ENCODE assay signal across 8 cellular contexts in the genomic region with DNA sequence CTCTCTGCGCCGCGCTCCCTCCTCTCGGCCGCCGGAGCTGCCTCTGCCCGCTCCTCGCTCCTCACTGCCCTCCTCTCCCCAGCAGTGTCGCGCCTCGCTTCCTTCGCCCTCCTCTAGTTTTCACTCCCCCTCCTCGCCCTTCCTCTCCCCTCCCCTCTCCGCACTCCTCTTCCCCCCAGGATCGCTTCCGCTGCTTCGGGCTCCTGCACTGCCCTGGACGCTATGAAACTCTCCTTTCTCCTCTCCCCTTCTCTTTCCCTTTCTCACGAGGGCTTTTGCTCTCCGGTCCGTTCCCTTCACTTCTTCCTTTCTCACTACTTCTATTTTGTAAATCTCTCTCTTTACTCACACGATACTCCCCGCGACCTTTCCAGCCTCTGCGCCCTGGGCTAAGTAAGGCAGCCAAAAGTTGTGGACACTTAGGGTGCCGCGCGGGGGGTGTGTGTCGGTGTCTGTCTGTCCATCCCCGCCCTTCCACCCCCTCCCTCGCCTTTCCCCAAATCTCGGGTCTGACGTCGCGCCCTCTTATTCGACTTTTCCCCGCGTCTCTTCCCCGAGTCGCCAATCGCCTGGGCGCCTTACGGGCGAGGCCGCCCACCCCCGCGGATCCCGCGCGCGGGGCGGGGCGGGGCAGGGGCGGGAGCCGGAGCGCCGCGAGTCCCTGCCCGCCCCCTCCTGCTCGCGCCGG. TPM values are rescaled to one million over a fixed set of nuclear protein-coding genes. Genes with fewer than 3 reads are reported as not detected.
A peak's percentile ranks its signal among the peaks of the same experiment; 100 is the strongest.
DNase-seq lines count a peak whose midpoint lies in the region; ATAC-seq and TF ChIP-seq lines count a peak whose summit lies in the region.

A gene (minus strand): TSS at position 458 of the 688 bp plus-strand sequence. CDS start 737 bp downstream, outside the sequence.

- DNase-seq in A172 (ENCODE audit: low spot score) (peak; percentile 80), GM13977 (ENCODE audit: low spot score) (peak; percentile 67), NCI-H345 treated with DMSO at 0.1 percent for 48 hours (lab: John Stamatoyannopoulos, UW; ENCODE audit: unreplicated experiment) (peak; percentile 32), left cardiac atrium (peak; percentile 91), progenitor cell of endocrine pancreas (ENCODE audit: low spot score, unreplicated experiment) (peak; percentile 24)
- DNase-seq in activated naive CD8-positive, alpha-beta T cell treated with anti-CD3 and anti-CD28 coated beads, Interleukin-2, amount 50 U/mL, for 24 hours: no peak
- no peak for DNase-seq in activated CD4-positive, alpha-beta T cell treated with anti-CD3 and anti-CD28 coated beads for 1 hour

- peaks cover 69% of the 10 kb centered on the region for H3K27me3 Mint-ChIP-seq in activated naive CD8-positive, alpha-beta T cell treated with anti-CD3 and anti-CD28 coated beads, Interleukin-2, amount 50 U/mL, for 24 hours
- H3K27me3 Mint-ChIP-seq in progenitor cell of endocrine pancreas: peaks cover 79% of the 10 kb centered on the region

- ATAC-seq in activated naive CD8-positive, alpha-beta T cell treated with anti-CD3 and anti-CD28 coated beads, Interleukin-2, amount 50 U/mL, for 24 hours: no peak
- ATAC-seq in left cardiac atrium: peak; percentile 79 to 85
- no peak for ATAC-seq in GM21360 (IDR thresholded peaks at IDR 0.05; ENCODE audit: unreplicated experiment)

- peak within 1 kb of the TSS; percentile 23 for H3K27ac Mint-ChIP-seq in activated naive CD8-positive, alpha-beta T cell treated with anti-CD3 and anti-CD28 coated beads, Interleukin-2, amount 50 U/mL, for 24 hours
- H3K27ac Mint-ChIP-seq in progenitor cell of endocrine pancreas: peak within 1 kb of the TSS; percentile 74

- H3K9me3 Mint-ChIP-seq in activated naive CD8-positive, alpha-beta T cell treated with anti-CD3 and anti-CD28 coated beads, Interleukin-2, amount 50 U/mL, for 24 hours: no peaks in the 10 kb centered on the region
- no peaks in the 10 kb centered on the region for H3K9me3 Mint-ChIP-seq in progenitor cell of endocrine pancreas (ENCODE audit: low read depth)

- intact Hi-C loops in left cardiac atrium (cut with DNase I): loop anchor here (10.0 kb wide), 3 partner anchors 218 to 648 kb away; a partner anchor contains a TSS

- H3K4me1 Mint-ChIP-seq in activated naive CD8-positive, alpha-beta T cell treated with anti-CD3 and anti-CD28 coated beads, Interleukin-2, amount 50 U/mL, for 24 hours: peaks cover 25% of the 10 kb centered on the region
- H3K4me1 Mint-ChIP-seq in progenitor cell of endocrine pancreas (ENCODE audit: low read depth): peaks cover 27% of the 10 kb centered on the region

- in situ Hi-C loops in GM13977 (cut with MboI; ENCODE audit: low pct_unique_long_range_greater_than_20kb, low sequenced_read_pairs, unreplicated experiment): loop anchor here (25.0 kb wide), 2 partner anchors 651 to 724 kb away; a partner anchor contains a TSS

- H3K4me3 Mint-ChIP-seq in activated naive CD8-positive, alpha-beta T cell treated with anti-CD3 and anti-CD28 coated beads, Interleukin-2, amount 50 U/mL, for 24 hours: peak within 1 kb of the TSS; percentile 69
- H3K4me3 Mint-ChIP-seq in progenitor cell of endocrine pancreas (ENCODE audit: low read depth): peak within 1 kb of the TSS; percentile 73

- peaks cover 2% of the 10 kb centered on the region for H3K36me3 Mint-ChIP-seq in activated naive CD8-positive, alpha-beta T cell treated with anti-CD3 and anti-CD28 coated beads, Interleukin-2, amount 50 U/mL, for 24 hours (ENCODE audit: low read depth)
- no peaks in the 10 kb centered on the region for H3K36me3 Mint-ChIP-seq in progenitor cell of endocrine pancreas (ENCODE audit: insufficient read depth)

- TF ChIP-seq CTCF in GM13977 (IDR thresholded peaks at IDR 0.05; ENCODE audit: extremely low read depth, insufficient read depth, missing control alignments) (no peak), progenitor cell of endocrine pancreas (IDR thresholded peaks at IDR 0.05; ENCODE audit: unreplicated experiment) (no peak)

RNA-seq across cellular contexts. Expression of the gene that starts here (rescaled TPM):
- total RNA-seq in A172 (2014; rRNA removed; shearing (Covaris generic)): 7.7 and 8.6 TPM in 2 replicates
- 1 to 10 TPM; 5.0 to 6.2 TPM for total RNA-seq in left cardiac atrium
- 4.1 and 4.5 TPM in 2 replicates for total RNA-seq in progenitor cell of endocrine pancreas

Comparison
In these comparisons a context has a peak if more than half of its experiments do, and no peak if none do; other contexts are left out.
1. DNase-seq: peak in A172 (single experiment), GM13977 (single experiment), NCI-H345 treated with DMSO at 0.1 percent for 48 hours (single experiment), left cardiac atrium (single experiment) and progenitor cell of endocrine pancreas (single experiment); none in activated naive CD8-positive, alpha-beta T cell treated with anti-CD3 and anti-CD28 coated beads, Interleukin-2, amount 50 U/mL, for 24 hours (single experiment) and activated CD4-positive, alpha-beta T cell treated with anti-CD3 and anti-CD28 coated beads for 1 hour (single experiment).
2. ATAC-seq: peak in left cardiac atrium (2 of 2); none in activated naive CD8-positive, alpha-beta T cell treated with anti-CD3 and anti-CD28 coated beads, Interleukin-2, amount 50 U/mL, for 24 hours (single experiment) and GM21360 (single experiment).